1 cellular context compared by ENCODE assay signal in the genomic region with DNA sequence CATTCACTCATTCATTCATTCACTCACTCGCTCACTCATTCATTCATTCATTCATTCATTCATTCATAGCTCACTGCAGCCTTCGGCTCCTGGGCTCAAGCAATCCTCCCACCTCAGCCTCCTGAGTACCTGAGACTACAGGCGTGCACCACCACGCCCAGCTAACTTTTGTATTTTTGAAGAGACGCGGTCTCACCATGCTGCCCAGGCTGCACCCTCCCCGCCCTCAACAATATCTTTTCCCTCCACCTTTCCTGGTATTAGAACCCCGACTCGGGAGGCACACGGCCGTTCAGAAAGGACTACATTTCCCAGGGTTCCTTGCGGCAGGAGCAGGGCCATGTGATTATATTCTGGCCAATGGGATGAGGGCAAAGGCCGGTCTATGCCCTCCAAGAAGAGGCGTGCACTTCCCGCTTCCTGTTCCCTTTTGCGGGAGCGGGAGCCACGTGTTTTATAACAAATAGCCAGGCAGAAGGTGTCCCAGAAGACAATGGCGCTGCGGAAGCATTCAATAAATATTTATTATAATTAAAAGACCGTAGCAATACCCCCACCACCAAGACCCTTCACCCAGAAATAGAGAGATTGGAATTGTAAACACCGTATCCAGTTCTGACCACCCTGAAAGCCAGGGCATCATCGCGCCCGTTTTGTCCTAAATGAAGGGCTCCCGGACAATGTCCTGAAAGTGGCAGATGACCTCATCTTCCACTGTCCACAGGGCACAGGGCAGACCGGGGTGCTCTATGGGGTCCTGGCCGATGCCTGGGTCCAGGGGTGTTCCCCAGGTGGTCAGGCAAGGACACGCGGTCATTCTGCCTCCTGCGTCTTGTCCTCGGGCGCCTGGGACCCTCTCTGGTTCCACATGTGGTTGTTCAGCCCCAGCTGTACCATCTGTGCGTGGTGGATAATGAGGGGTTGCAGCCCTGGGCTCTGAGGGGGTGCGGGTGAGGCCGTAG.
TF ChIP-seq lines count a peak whose summit lies in the region.

No MANE protein-coding gene starts in this region.

TF ChIP-seq in K562, 482 proteins besides CTCF, POLR2A, EP300 and RAD21 (continues in another document):
- TF ChIP-seq, protein P1, sequence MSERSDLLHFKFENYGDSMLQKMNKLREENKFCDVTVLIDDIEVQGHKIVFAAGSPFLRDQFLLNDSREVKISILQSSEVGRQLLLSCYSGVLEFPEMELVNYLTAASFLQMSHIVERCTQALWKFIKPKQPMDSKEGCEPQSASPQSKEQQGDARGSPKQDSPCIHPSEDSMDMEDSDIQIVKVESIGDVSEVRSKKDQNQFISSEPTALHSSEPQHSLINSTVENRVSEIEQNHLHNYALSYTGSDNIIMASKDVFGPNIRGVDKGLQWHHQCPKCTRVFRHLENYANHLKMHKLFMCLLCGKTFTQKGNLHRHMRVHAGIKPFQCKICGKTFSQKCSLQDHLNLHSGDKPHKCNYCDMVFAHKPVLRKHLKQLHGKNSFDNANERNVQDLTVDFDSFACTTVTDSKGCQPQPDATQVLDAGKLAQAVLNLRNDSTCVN (CRISPR knock-in tag; IDR thresholded peaks at IDR 0.05) = no peak
- TF ChIP-seq, protein P2, sequence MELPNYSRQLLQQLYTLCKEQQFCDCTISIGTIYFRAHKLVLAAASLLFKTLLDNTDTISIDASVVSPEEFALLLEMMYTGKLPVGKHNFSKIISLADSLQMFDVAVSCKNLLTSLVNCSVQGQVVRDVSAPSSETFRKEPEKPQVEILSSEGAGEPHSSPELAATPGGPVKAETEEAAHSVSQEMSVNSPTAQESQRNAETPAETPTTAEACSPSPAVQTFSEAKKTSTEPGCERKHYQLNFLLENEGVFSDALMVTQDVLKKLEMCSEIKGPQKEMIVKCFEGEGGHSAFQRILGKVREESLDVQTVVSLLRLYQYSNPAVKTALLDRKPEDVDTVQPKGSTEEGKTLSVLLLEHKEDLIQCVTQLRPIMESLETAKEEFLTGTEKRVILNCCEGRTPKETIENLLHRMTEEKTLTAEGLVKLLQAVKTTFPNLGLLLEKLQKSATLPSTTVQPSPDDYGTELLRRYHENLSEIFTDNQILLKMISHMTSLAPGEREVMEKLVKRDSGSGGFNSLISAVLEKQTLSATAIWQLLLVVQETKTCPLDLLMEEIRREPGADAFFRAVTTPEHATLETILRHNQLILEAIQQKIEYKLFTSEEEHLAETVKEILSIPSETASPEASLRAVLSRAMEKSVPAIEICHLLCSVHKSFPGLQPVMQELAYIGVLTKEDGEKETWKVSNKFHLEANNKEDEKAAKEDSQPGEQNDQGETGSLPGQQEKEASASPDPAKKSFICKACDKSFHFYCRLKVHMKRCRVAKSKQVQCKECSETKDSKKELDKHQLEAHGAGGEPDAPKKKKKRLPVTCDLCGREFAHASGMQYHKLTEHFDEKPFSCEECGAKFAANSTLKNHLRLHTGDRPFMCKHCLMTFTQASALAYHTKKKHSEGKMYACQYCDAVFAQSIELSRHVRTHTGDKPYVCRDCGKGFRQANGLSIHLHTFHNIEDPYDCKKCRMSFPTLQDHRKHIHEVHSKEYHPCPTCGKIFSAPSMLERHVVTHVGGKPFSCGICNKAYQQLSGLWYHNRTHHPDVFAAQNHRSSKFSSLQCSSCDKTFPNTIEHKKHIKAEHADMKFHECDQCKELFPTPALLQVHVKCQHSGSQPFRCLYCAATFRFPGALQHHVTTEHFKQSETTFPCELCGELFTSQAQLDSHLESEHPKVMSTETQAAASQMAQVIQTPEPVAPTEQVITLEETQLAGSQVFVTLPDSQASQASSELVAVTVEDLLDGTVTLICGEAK (IDR thresholded peaks at IDR 0.05) = peak; percentile 88
- TF ChIP-seq, protein P2 (CRISPR knock-in tag; IDR thresholded peaks at IDR 0.05) = no peak
- peak; percentile 79 for TF ChIP-seq ASH1L (IDR thresholded peaks at IDR 0.05; ENCODE audit: borderline replicate concordance, low read depth, partially characterized antibody)
- TF ChIP-seq, protein P3, sequence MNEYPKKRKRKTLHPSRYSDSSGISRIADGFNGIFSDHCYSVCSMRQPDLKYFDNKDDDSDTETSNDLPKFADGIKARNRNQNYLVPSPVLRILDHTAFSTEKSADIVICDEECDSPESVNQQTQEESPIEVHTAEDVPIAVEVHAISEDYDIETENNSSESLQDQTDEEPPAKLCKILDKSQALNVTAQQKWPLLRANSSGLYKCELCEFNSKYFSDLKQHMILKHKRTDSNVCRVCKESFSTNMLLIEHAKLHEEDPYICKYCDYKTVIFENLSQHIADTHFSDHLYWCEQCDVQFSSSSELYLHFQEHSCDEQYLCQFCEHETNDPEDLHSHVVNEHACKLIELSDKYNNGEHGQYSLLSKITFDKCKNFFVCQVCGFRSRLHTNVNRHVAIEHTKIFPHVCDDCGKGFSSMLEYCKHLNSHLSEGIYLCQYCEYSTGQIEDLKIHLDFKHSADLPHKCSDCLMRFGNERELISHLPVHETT (CRISPR knock-in tag; conservative IDR thresholded peaks at IDR 0.05 in 1 of 2, IDR thresholded peaks at IDR 0.05 in 1 of 2) = peak in 1 of 2 experiments; percentile 52; a peak in 1 of 4 replicates
- TF ChIP-seq ZNF551 (CRISPR knock-in tag; IDR thresholded peaks at IDR 0.05) = no peak
- TF ChIP-seq RCOR1 (IDR thresholded peaks at IDR 0.05; ENCODE audit: borderline replicate concordance in 1 of 2, low read depth in 2 of 2, low read length in 2 of 2) = 0 out of 4 replicates have a peak, but pooled peaks of 1 of the 2 experiments have one; percentile 16
- no peak for TF ChIP-seq NUFIP1 (IDR thresholded peaks at IDR 0.05; ENCODE audit: partially characterized antibody)
- TF ChIP-seq, protein P4, sequence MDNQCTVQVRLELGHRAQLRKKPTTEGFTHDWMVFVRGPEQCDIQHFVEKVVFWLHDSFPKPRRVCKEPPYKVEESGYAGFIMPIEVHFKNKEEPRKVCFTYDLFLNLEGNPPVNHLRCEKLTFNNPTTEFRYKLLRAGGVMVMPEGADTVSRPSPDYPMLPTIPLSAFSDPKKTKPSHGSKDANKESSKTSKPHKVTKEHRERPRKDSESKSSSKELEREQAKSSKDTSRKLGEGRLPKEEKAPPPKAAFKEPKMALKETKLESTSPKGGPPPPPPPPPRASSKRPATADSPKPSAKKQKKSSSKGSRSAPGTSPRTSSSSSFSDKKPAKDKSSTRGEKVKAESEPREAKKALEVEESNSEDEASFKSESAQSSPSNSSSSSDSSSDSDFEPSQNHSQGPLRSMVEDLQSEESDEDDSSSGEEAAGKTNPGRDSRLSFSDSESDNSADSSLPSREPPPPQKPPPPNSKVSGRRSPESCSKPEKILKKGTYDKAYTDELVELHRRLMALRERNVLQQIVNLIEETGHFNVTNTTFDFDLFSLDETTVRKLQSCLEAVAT (IDR thresholded peaks at IDR 0.05) = 0 out of 4 replicates have a peak, but pooled peaks of 1 of the 2 experiments have one; percentile 1
- no peak for TF ChIP-seq RFX7 (CRISPR knock-in tag; IDR thresholded peaks at IDR 0.05)
- TF ChIP-seq POLR2B (IDR thresholded peaks at IDR 0.05; ENCODE audit: low read depth, partially characterized antibody) = peak; percentile 50
- TF ChIP-seq, protein P5, sequence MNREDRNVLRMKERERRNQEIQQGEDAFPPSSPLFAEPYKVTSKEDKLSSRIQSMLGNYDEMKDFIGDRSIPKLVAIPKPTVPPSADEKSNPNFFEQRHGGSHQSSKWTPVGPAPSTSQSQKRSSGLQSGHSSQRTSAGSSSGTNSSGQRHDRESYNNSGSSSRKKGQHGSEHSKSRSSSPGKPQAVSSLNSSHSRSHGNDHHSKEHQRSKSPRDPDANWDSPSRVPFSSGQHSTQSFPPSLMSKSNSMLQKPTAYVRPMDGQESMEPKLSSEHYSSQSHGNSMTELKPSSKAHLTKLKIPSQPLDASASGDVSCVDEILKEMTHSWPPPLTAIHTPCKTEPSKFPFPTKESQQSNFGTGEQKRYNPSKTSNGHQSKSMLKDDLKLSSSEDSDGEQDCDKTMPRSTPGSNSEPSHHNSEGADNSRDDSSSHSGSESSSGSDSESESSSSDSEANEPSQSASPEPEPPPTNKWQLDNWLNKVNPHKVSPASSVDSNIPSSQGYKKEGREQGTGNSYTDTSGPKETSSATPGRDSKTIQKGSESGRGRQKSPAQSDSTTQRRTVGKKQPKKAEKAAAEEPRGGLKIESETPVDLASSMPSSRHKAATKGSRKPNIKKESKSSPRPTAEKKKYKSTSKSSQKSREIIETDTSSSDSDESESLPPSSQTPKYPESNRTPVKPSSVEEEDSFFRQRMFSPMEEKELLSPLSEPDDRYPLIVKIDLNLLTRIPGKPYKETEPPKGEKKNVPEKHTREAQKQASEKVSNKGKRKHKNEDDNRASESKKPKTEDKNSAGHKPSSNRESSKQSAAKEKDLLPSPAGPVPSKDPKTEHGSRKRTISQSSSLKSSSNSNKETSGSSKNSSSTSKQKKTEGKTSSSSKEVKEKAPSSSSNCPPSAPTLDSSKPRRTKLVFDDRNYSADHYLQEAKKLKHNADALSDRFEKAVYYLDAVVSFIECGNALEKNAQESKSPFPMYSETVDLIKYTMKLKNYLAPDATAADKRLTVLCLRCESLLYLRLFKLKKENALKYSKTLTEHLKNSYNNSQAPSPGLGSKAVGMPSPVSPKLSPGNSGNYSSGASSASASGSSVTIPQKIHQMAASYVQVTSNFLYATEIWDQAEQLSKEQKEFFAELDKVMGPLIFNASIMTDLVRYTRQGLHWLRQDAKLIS (CRISPR knock-in tag; IDR thresholded peaks at IDR 0.05) = no peak
- TF ChIP-seq, protein P6, sequence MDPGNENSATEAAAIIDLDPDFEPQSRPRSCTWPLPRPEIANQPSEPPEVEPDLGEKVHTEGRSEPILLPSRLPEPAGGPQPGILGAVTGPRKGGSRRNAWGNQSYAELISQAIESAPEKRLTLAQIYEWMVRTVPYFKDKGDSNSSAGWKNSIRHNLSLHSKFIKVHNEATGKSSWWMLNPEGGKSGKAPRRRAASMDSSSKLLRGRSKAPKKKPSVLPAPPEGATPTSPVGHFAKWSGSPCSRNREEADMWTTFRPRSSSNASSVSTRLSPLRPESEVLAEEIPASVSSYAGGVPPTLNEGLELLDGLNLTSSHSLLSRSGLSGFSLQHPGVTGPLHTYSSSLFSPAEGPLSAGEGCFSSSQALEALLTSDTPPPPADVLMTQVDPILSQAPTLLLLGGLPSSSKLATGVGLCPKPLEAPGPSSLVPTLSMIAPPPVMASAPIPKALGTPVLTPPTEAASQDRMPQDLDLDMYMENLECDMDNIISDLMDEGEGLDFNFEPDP (CRISPR knock-in tag; IDR thresholded peaks at IDR 0.05) = no peak
- TF ChIP-seq MTF1 (CRISPR knock-in tag; IDR thresholded peaks at IDR 0.05; ENCODE audit: borderline replicate concordance) = no peak
- TF ChIP-seq, protein P7, sequence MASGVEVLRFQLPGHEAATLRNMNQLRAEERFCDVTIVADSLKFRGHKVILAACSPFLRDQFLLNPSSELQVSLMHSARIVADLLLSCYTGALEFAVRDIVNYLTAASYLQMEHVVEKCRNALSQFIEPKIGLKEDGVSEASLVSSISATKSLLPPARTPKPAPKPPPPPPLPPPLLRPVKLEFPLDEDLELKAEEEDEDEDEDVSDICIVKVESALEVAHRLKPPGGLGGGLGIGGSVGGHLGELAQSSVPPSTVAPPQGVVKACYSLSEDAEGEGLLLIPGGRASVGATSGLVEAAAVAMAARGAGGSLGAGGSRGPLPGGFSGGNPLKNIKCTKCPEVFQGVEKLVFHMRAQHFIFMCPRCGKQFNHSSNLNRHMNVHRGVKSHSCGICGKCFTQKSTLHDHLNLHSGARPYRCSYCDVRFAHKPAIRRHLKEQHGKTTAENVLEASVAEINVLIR (CRISPR knock-in tag; IDR thresholded peaks at IDR 0.05) = no peak
- peak; percentile 61 for TF ChIP-seq RBFOX2 (IDR thresholded peaks at IDR 0.05; ENCODE audit: low read depth, low read length)
- TF ChIP-seq CAMTA2 (CRISPR knock-in tag; conservative IDR thresholded peaks at IDR 0.05) = 0 out of 2 replicates have a peak, but pooled peaks have one; percentile 9
- TF ChIP-seq POLR2AphosphoS5 (IDR thresholded peaks at IDR 0.05; ENCODE audit: control insufficient read depth, insufficient read depth, low read depth, low read length) = peak; percentile 53
- peak; percentile 23; the same call in 1 of the 2 replicates for TF ChIP-seq SOX6 (IDR thresholded peaks at IDR 0.05)
- TF ChIP-seq, protein P8, sequence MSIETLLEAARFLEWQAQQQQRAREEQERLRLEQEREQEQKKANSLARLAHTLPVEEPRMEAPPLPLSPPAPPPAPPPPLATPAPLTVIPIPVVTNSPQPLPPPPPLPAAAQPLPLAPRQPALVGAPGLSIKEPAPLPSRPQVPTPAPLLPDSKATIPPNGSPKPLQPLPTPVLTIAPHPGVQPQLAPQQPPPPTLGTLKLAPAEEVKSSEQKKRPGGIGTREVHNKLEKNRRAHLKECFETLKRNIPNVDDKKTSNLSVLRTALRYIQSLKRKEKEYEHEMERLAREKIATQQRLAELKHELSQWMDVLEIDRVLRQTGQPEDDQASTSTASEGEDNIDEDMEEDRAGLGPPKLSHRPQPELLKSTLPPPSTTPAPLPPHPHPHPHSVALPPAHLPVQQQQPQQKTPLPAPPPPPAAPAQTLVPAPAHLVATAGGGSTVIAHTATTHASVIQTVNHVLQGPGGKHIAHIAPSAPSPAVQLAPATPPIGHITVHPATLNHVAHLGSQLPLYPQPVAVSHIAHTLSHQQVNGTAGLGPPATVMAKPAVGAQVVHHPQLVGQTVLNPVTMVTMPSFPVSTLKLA (conservative IDR thresholded peaks at IDR 0.05) = peak; percentile 95 to 97
- no peak for TF ChIP-seq NFIX (CRISPR knock-in tag; IDR thresholded peaks at IDR 0.05; ENCODE audit: low read depth)
- TF ChIP-seq RB1 (IDR thresholded peaks at IDR 0.05; ENCODE audit: low read depth) = peak; percentile 42
- TF ChIP-seq ZNF644 (tag; IDR thresholded peaks at IDR 0.05; ENCODE audit: low read depth) = 0 out of 2 replicates have a peak, but pooled peaks have one; percentile 36
- TF ChIP-seq TAF15 (IDR thresholded peaks at IDR 0.05; ENCODE audit: low read depth, low read length) = no peak
- TF ChIP-seq SNIP1 (IDR thresholded peaks at IDR 0.05; ENCODE audit: low read depth) = no peak
- TF ChIP-seq SRF (CRISPR knock-in tag; IDR thresholded peaks at IDR 0.05) = peak in 1 of 2 experiments; percentile 89; a peak in 2 of 4 replicates
- peak; percentile 69; the same call in 1 of the 2 replicates for TF ChIP-seq GATAD2B (IDR thresholded peaks at IDR 0.05; ENCODE audit: borderline replicate concordance)
- TF ChIP-seq ZNF79 (CRISPR knock-in tag; IDR thresholded peaks at IDR 0.05; ENCODE audit: low read depth) = no peak
